Comparison of ENCODE assay signal across 14 cellular contexts in the genomic region with DNA sequence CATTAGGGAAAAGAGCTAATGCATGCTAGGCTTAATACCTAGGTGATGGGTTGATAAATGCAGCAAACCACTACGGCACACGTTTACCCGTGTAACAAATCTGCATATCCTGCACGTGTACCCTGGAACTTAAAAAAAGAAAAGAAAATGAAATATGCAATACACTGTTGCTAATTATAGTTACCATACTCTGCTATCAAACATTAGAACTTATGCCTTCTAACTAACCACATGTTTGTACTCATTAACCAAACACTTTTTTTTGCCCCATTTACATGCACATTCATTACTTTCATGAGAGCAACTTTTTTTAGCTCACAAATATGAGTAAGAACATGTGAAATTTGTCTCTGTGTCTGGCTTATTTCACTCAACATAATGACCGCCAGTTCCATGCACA. TPM values are rescaled to one million over a fixed set of nuclear protein-coding genes. Genes with fewer than 3 reads are reported as not detected.
A peak's percentile ranks its signal among the peaks of the same experiment; 100 is the strongest.
DNase-seq lines count a peak whose midpoint lies in the region; ATAC-seq and TF ChIP-seq lines count a peak whose summit lies in the region.
"Had no signal": no experiment of that assay in that cellular context is flagged by ENCODE, and none has a peak within 500 bp of the region (broad histone marks: within the 10 kb centered on the region; RNA-seq: fewer than 3 reads in every experiment).

No MANE protein-coding gene starts in this region.

- ATAC-seq in GM18858 (IDR thresholded peaks at IDR 0.05; ENCODE audit: unreplicated experiment) (peak; percentile 95), GM21423 (IDR thresholded peaks at IDR 0.05; ENCODE audit: unreplicated experiment) (peak; percentile 90), HG02884 (IDR thresholded peaks at IDR 0.05; ENCODE audit: unreplicated experiment) (peak; percentile 49), HG03457 (IDR thresholded peaks at IDR 0.05; ENCODE audit: unreplicated experiment) (peak; percentile 93)

- DNase-seq in endothelial cell (ENCODE audit: low spot score) (no peak), DMS153 treated with DMSO at 0.1 percent for 48 hours (lab: John Stamatoyannopoulos, UW; ENCODE audit: unreplicated experiment) (no peak), RKO (ENCODE audit: low spot score) (no peak), G401 (ENCODE audit: low spot score) (no peak)
- DNase-seq: activated gamma-delta T cell, NCI-H1092, NCI-H2227 treated with DMSO at 0.1 percent for 48 hours, testis had no signal

- no peak overlapping the region for H3K4me3 Mint-ChIP-seq in endothelial cell (ENCODE audit: unreplicated experiment)

- H3K27ac Mint-ChIP-seq in endothelial cell (ENCODE audit: unreplicated experiment): no peak overlapping the region

- TF ChIP-seq CTCF in endothelial cell (IDR thresholded peaks at IDR 0.05; ENCODE audit: unreplicated experiment): no peak

- H3K36me3 Mint-ChIP-seq in endothelial cell (ENCODE audit: low read depth, unreplicated experiment): no peaks in the 10 kb centered on the region

- H3K27me3 Mint-ChIP-seq in endothelial cell (ENCODE audit: unreplicated experiment): no peaks in the 10 kb centered on the region

- H3K9me3 Mint-ChIP-seq in endothelial cell (ENCODE audit: unreplicated experiment): no peaks in the 10 kb centered on the region

- peaks cover 5% of the 10 kb centered on the region for H3K4me1 Mint-ChIP-seq in endothelial cell (ENCODE audit: unreplicated experiment)

- in situ Hi-C loops in G401 (cut with HindIII; ENCODE audit: low sequenced_read_pairs): no loop called here

RNA-seq across cellular contexts. Expression of gene HTR1F, which starts 13.2 kb away (rescaled TPM):
- 2.8 TPM for total RNA-seq in endothelial cell (ENCODE audit: unreplicated experiment)
- not detected in 2 replicates for total RNA-seq in G401 (2014; rRNA removed; shearing (Covaris generic))
- total RNA-seq: activated CD8-positive, alpha-beta memory T cell treated with anti-CD3 and anti-CD28 coated beads for 36 hours; fibroblast of lung had no signal
